Comparison of ENCODE assay signal across 8 cellular contexts in genomic region chr18:3652380-3653262, GRCh38.
DNase-seq lines count a peak whose midpoint lies in the region; ATAC-seq, FAIRE-seq and TF ChIP-seq lines count a peak whose summit lies in the region.

No MANE protein-coding gene starts in this region.

- intact Hi-C loops in endothelial cell of umbilical vein (cut with micrococcal nuclease) = loop anchor here (1.0 to 2.0 kb wide), 5 partner anchors 28 to 204 kb away; no protein-coding TSS in a partner anchor

- H3K4me2 ChIP-seq in endothelial cell of umbilical vein (ENCODE audit: insufficient read depth, low read length) = peak overlapping the region; percentile 44
- no peak overlapping the region for H3K4me2 ChIP-seq in neuronal stem cell (ENCODE audit: insufficient read depth, low read length, poor library complexity, severe bottlenecking)

- DNase-seq in AG04449 (ENCODE audit: low read depth, low spot score) (peak; percentile 79), HUDEP-2 (lab: John Stamatoyannopoulos, UW; ENCODE audit: unreplicated experiment in 76 of 76) (peak in 74 of 76 experiments; percentile 66 to 100 (median 88)), endothelial cell of umbilical vein (ENCODE audit: low read depth, low spot score) (peak; percentile 97), neuronal stem cell (ENCODE audit: low spot score) (no peak), upper lobe of left lung (peak in 1 of 2 donors; percentile 73), NCI-H2227 treated with DMSO at 0.1 percent for 48 hours (lab: John Stamatoyannopoulos, UW) (no peak)

- POLR2A ChIA-PET in AG04449 (lab: Yijun Ruan, JAX) (interaction anchor here (0.7 to 1.5 kb wide), 6 partner anchors 13 to 400 kb away, joined by 3 to 4 read pairs (median 3); no protein-coding TSS in a partner anchor), endothelial cell of umbilical vein (lab: Charles Lee) (interaction anchor here (1.0 to 1.9 kb wide), 4 partner anchors 29 to 57 kb away, joined by 4 to 12 read pairs (median 6); no protein-coding TSS in a partner anchor)

- BruUV-seq in endothelial cell of umbilical vein (replicated peaks; lab: Mats Ljungman, UMichigan) = TSS peak; percentile 99

- H2AFZ ChIP-seq in endothelial cell of umbilical vein (ENCODE audit: low read depth, low read length) (no peak overlapping the region), neuronal stem cell (ENCODE audit: low read length) (peak overlapping the region; percentile 18)

- H3K14ac ChIP-seq in neuronal stem cell (ENCODE audit: low read length) = no peak overlapping the region

- H3K4ac ChIP-seq in neuronal stem cell (ENCODE audit: low read length) = no peak overlapping the region

- no peak for TF ChIP-seq CTCF in AG04449 (IDR thresholded peaks at IDR 0.05; ENCODE audit: insufficient read depth, low read length, missing control alignments)
- peak in 1 of 2 donors; percentile 4 for TF ChIP-seq CTCF in endothelial cell of umbilical vein (IDR thresholded peaks at IDR 0.05; ENCODE audit: extremely low read depth in 1 of 2, insufficient read depth in 1 of 2, low read depth in 1 of 2, low read length in 2 of 2)
- no peak for TF ChIP-seq CTCF in upper lobe of left lung (IDR thresholded peaks at IDR 0.05)

- TF ChIP-seq POLR2A in endothelial cell of umbilical vein (IDR thresholded peaks at IDR 0.05; ENCODE audit: low read depth, low read length) = no peak
- TF ChIP-seq POLR2A in upper lobe of left lung (IDR thresholded peaks at IDR 0.05) = no peak

- H3K9me3 ChIP-seq in endothelial cell of umbilical vein (replicated peaks; ENCODE audit: control insufficient read depth, insufficient read depth, low read length) (no peaks in the 10 kb centered on the region), neuronal stem cell (replicated peaks in 1 of 2; ENCODE audit: control insufficient read depth in 2 of 2, insufficient read depth in 1 of 2, low read depth in 1 of 2, low read length in 2 of 2) (no peaks in the 10 kb centered on the region), upper lobe of left lung (no peaks in the 10 kb centered on the region)

- dilution Hi-C loops in endothelial cell of umbilical vein (cut with MboI; ENCODE audit: extremely low pct_ligation_motif_present, low sequenced_read_pairs) = no loop called here

- peak in 1 of 4 donors; percentile 73 for TF ChIP-seq EP300 in upper lobe of left lung (IDR thresholded peaks at IDR 0.05)

- no peaks in the 10 kb centered on the region for H3K36me3 ChIP-seq in endothelial cell of umbilical vein (ENCODE audit: control insufficient read depth in 2 of 2, extremely low read depth in 1 of 2, insufficient read depth in 2 of 2, low read length in 2 of 2)
- H3K36me3 ChIP-seq in neuronal stem cell (replicated peaks in 1 of 2; ENCODE audit: control insufficient read depth in 2 of 2, insufficient read depth in 2 of 2, low read length in 2 of 2) = no peaks in the 10 kb centered on the region
- H3K36me3 ChIP-seq in upper lobe of left lung = no peaks in the 10 kb centered on the region

- no peak overlapping the region for H2BK120ac ChIP-seq in neuronal stem cell (ENCODE audit: low read depth, low read length)

- peak overlapping the region; percentile 52 for H3K9ac ChIP-seq in endothelial cell of umbilical vein (replicated peaks; ENCODE audit: extremely low read depth, insufficient read depth, low read length)
- no peak overlapping the region for H3K9ac ChIP-seq in neuronal stem cell (ENCODE audit: low read depth, low read length, poor library complexity)

- no peak overlapping the region for H2AK5ac ChIP-seq in neuronal stem cell (ENCODE audit: low read depth, low read length)

- H3K4me1 ChIP-seq in endothelial cell of umbilical vein (ENCODE audit: control insufficient read depth, extremely low read depth, insufficient read depth, low read length) = peaks cover 46% of the 10 kb centered on the region
- H3K4me1 ChIP-seq in neuronal stem cell (ENCODE audit: control insufficient read depth in 2 of 2, insufficient read depth in 1 of 2, low read depth in 1 of 2, low read length in 2 of 2) = peaks cover 5 to 34% of the 10 kb centered on the region in 2 donors
- peaks cover 0 to 27% (median 12%) of the 10 kb centered on the region in 4 donors for H3K4me1 ChIP-seq in upper lobe of left lung

- no peak overlapping the region for H2BK5ac ChIP-seq in neuronal stem cell (ENCODE audit: low read length)

- no peak overlapping the region for H3K4me3 ChIP-seq in AG04449 (ENCODE audit: low read depth, low read length)
- peak overlapping the region in 1 of 3 experiments; percentile 42 for H3K4me3 ChIP-seq in endothelial cell of umbilical vein (replicated peaks in 1 of 3; ENCODE audit: insufficient read depth in 1 of 3, low read depth in 1 of 3, low read length in 3 of 3)
- H3K4me3 ChIP-seq in neuronal stem cell (ENCODE audit: low read length in 2 of 2) = no peak overlapping the region
- no peak overlapping the region for H3K4me3 ChIP-seq in upper lobe of left lung

- no peak overlapping the region for H4K91ac ChIP-seq in neuronal stem cell (ENCODE audit: low read depth, low read length, poor library complexity)

- CTCF ChIA-PET in AG04449 (lab: Yijun Ruan, JAX) (interaction anchor here (0.5 to 3.6 kb wide), 9 partner anchors 9 to 217 kb away, joined by 3 to 29 read pairs (median 5); no protein-coding TSS in a partner anchor), endothelial cell of umbilical vein (lab: Charles Lee) (interaction anchor here (0.7 to 3.1 kb wide), 10 partner anchors 10 to 370 kb away, joined by 3 to 34 read pairs (median 4); no protein-coding TSS in a partner anchor)

- no peak overlapping the region for H3K23ac ChIP-seq in neuronal stem cell (ENCODE audit: low read depth, low read length, poor library complexity)

- H3K27ac ChIP-seq in endothelial cell of umbilical vein (ENCODE audit: insufficient read depth, low read depth, low read length) (peak overlapping the region; percentile 83), neuronal stem cell (replicated peaks; ENCODE audit: low read length) (peak overlapping the region; percentile 48), upper lobe of left lung (peak overlapping the region in 1 of 4 donors; percentile 11)

- no peak overlapping the region for H2BK15ac ChIP-seq in neuronal stem cell (ENCODE audit: low read length)

- no peaks in the 10 kb centered on the region for H4K20me1 ChIP-seq in endothelial cell of umbilical vein (replicated peaks; ENCODE audit: control insufficient read depth, extremely low read depth, insufficient read depth, low read length)

- H2BK12ac ChIP-seq in neuronal stem cell (ENCODE audit: low read length) = no peak overlapping the region

- no peak overlapping the region for H3K18ac ChIP-seq in neuronal stem cell (ENCODE audit: low read length)

- H3K27me3 ChIP-seq in endothelial cell of umbilical vein (ENCODE audit: control insufficient read depth in 2 of 2, insufficient read depth in 2 of 2, low read length in 2 of 2) (no peaks in the 10 kb centered on the region), neuronal stem cell (ENCODE audit: control insufficient read depth in 3 of 3, insufficient read depth in 3 of 3, low read depth in 1 of 3, low read length in 3 of 3) (no peaks in the 10 kb centered on the region), upper lobe of left lung (no peaks in the 10 kb centered on the region)

- H3K9me1 ChIP-seq in endothelial cell of umbilical vein (replicated peaks; ENCODE audit: control insufficient read depth, extremely low read depth, insufficient read depth, low read length) = no peaks in the 10 kb centered on the region

- peak; percentile 80 to 91 for ATAC-seq in activated CD4-positive, CD25-positive, alpha-beta regulatory T cell treated with anti-CD3 and anti-CD28 coated beads, Interleukin-2, amount 50 U/mL, for 24 hours
- peak; percentile 28 to 63 for ATAC-seq in upper lobe of left lung (ENCODE audit: low FRiP score in 2 of 2)
- ATAC-seq in HG02870 (IDR thresholded peaks at IDR 0.05; ENCODE audit: unreplicated experiment) = no peak

- H4K8ac ChIP-seq in neuronal stem cell (ENCODE audit: low read depth, low read length) = no peak overlapping the region

- H3K79me2 ChIP-seq in endothelial cell of umbilical vein (ENCODE audit: control insufficient read depth, insufficient read depth, low read length) = no peaks in the 10 kb centered on the region

- H3K79me1 ChIP-seq in neuronal stem cell (ENCODE audit: low read depth, low read length) = no peaks in the 10 kb centered on the region

- FAIRE-seq in endothelial cell of umbilical vein (lab: Jason Lieb, UNC) = peak; percentile 93

- no CpG with 5 or more reads among the region's 13 CpGs for WGBS in neuronal stem cell (ENCODE audit: extremely low coverage in 2 of 2, insufficient read length in 2 of 2, insufficient replicate concordance in 1 of 2), 2 donors
- WGBS in upper lobe of left lung, 2 donors = 78 to 79% methylated on average over 13 of the region's 13 CpGs

TF ChIP-seq in endothelial cell of umbilical vein, 7 proteins besides CTCF, POLR2A, EP300 and RAD21:
- peak; percentile 62 for TF ChIP-seq GATA2 (IDR thresholded peaks at IDR 0.05; ENCODE audit: insufficient read depth, insufficient read length, low read depth, low read length)
- peak; percentile 95 for TF ChIP-seq FOS (IDR thresholded peaks at IDR 0.05; ENCODE audit: borderline replicate concordance, insufficient read depth, low read length)
- TF ChIP-seq JUN (IDR thresholded peaks at IDR 0.05; ENCODE audit: borderline replicate concordance, insufficient read depth, insufficient read length, low read depth) = peak; percentile 99
- TF ChIP-seq POLR2AphosphoS5 (IDR thresholded peaks at IDR 0.05; ENCODE audit: insufficient read depth, low read depth, low read length) = peak; percentile 68
- TF ChIP-seq EZH2 (IDR thresholded peaks at IDR 0.05; ENCODE audit: borderline replicate concordance, low read depth, low read length, severe bottlenecking) = no peak

Comparison
In these comparisons a context has a peak if more than half of its experiments do, and no peak if none do; other contexts are left out.
1. DNase-seq: peak in AG04449 (single experiment), HUDEP-2 (74 of 76) and endothelial cell of umbilical vein (single experiment); none in neuronal stem cell (single experiment) and NCI-H2227 treated with DMSO at 0.1 percent for 48 hours (single experiment).